In the genomic region with DNA sequence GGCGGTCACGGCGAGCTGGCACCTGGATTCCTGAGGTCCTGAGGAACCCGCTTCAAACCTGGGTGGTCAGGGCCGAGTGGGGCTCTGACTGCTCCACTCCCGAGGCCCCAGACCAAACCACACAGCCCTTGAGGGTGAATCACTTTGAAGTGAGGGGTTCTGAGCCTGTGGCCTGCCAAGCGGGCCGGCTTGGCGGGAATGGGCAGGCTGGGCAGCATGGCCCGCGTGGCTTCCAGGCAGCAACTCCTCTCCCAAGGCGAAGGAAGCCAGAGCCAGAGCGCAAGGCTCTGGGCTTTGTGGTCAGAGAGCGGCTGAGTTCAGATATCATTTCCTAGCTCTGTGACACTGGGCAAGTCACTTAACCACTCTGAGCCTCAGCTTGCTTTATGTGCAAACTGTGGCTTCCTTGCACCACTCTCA, we compare ENCODE assay signal across 1 cellular context.
TF ChIP-seq lines count a peak whose summit lies in the region.

No MANE protein-coding gene starts in this region.

TF ChIP-seq in SK-N-SH, 30 proteins besides CTCF, POLR2A, EP300 and RAD21 (continued from another document):
- TF ChIP-seq, protein P1, sequence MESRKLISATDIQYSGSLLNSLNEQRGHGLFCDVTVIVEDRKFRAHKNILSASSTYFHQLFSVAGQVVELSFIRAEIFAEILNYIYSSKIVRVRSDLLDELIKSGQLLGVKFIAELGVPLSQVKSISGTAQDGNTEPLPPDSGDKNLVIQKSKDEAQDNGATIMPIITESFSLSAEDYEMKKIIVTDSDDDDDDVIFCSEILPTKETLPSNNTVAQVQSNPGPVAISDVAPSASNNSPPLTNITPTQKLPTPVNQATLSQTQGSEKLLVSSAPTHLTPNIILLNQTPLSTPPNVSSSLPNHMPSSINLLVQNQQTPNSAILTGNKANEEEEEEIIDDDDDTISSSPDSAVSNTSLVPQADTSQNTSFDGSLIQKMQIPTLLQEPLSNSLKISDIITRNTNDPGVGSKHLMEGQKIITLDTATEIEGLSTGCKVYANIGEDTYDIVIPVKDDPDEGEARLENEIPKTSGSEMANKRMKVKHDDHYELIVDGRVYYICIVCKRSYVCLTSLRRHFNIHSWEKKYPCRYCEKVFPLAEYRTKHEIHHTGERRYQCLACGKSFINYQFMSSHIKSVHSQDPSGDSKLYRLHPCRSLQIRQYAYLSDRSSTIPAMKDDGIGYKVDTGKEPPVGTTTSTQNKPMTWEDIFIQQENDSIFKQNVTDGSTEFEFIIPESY (IDR thresholded peaks at IDR 0.05; ENCODE audit: borderline replicate concordance, low read depth), result no peak
- TF ChIP-seq RXRA (IDR thresholded peaks at IDR 0.05; ENCODE audit: borderline replicate concordance, low read depth) (no peak), RFX5 (IDR thresholded peaks at IDR 0.05; ENCODE audit: low read length) (no peak), YY1 (IDR thresholded peaks at IDR 0.05; ENCODE audit: low read depth) (no peak)
- TF ChIP-seq, protein P2, sequence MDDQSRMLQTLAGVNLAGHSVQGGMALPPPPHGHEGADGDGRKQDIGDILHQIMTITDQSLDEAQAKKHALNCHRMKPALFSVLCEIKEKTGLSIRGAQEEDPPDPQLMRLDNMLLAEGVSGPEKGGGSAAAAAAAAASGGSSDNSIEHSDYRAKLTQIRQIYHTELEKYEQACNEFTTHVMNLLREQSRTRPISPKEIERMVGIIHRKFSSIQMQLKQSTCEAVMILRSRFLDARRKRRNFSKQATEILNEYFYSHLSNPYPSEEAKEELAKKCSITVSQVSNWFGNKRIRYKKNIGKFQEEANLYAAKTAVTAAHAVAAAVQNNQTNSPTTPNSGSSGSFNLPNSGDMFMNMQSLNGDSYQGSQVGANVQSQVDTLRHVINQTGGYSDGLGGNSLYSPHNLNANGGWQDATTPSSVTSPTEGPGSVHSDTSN (IDR thresholded peaks at IDR 0.05), result no peak
